Comparison of ENCODE assay signal across 25 cellular contexts in the genomic region with DNA sequence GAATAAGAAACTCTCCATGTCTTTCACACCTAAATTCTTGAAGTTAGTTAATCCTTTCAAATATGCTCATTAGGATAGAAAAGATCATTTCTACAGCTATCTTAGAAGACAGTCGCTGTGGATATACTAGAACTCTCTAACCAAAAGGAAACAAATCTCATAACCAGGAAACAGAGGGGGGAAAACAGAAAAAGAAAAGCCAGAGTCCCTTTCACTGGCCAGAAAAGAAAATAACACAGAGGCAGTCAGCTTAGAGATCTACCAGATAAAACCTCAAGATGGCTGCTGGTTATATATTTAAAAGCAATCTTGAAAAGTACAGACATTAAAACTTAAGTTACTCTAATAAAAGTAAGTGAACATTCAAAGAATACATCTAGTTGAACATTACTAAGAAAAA. TPM values are rescaled to one million over a fixed set of nuclear protein-coding genes. Genes with fewer than 3 reads are reported as not detected.
A peak's percentile ranks its signal among the peaks of the same experiment; 100 is the strongest.
DNase-seq lines count a peak whose midpoint lies in the region; ATAC-seq and TF ChIP-seq lines count a peak whose summit lies in the region.
"Had no signal": no experiment of that assay in that cellular context is flagged by ENCODE, and none has a peak within 500 bp of the region (broad histone marks: within the 10 kb centered on the region; RNA-seq: fewer than 3 reads in every experiment).

No MANE protein-coding gene starts in this region.

- no peaks in the 10 kb centered on the region for H3K27me3 ChIP-seq in osteoblast (ENCODE audit: insufficient read depth, low read length)
- H3K27me3 ChIP-seq: BLaER1, gastroesophageal sphincter, pancreas, SJCRH30 had no signal

- no peak overlapping the region for H3K4me3 ChIP-seq in osteoblast (ENCODE audit: insufficient read depth, low read length)
- H3K4me3 ChIP-seq: BLaER1, gastroesophageal sphincter, pancreas, SJCRH30 had no signal

- TSS peak; percentile 19 for BruUV-seq in Calu3 (replicated peaks; lab: Mats Ljungman, UMichigan)

- H3K4me1 Mint-ChIP-seq in activated naive CD4-positive, alpha-beta T cell treated with anti-CD3 and anti-CD28 coated beads, Interleukin-2, amount 10 ng/mL, durations not matched to agents 7 days and 5 days: peaks cover 25% of the 10 kb centered on the region
- peaks cover 48% of the 10 kb centered on the region for H3K4me1 Mint-ChIP-seq in activated naive CD4-positive, alpha-beta T cell treated with anti-CD3 and anti-CD28 coated beads for 36 hours (ENCODE audit: low read depth)
- H3K4me1 Mint-ChIP-seq in Calu3 (ENCODE audit: low read depth, unreplicated experiment) (peaks cover 3% of the 10 kb centered on the region), memory B cell (peaks cover 38% of the 10 kb centered on the region)
- H3K4me1 Mint-ChIP-seq in activated CD8-positive, alpha-beta T cell treated with anti-CD3 and anti-CD28 coated beads, Interleukin-2, amount 10 ng/mL, durations not matched to agents 7 days and 5 days (ENCODE audit: low read depth): peaks cover 33% of the 10 kb centered on the region

- H3K4me3 Mint-ChIP-seq in activated naive CD4-positive, alpha-beta T cell treated with anti-CD3 and anti-CD28 coated beads, Interleukin-2, amount 10 ng/mL, durations not matched to agents 7 days and 5 days: no peak overlapping the region
- H3K4me3 Mint-ChIP-seq in activated naive CD4-positive, alpha-beta T cell treated with anti-CD3 and anti-CD28 coated beads for 36 hours: no peak overlapping the region
- H3K4me3 Mint-ChIP-seq in Calu3 (ENCODE audit: low read depth, unreplicated experiment) (no peak overlapping the region), memory B cell (no peak overlapping the region)
- no peak overlapping the region for H3K4me3 Mint-ChIP-seq in activated CD8-positive, alpha-beta T cell treated with anti-CD3 and anti-CD28 coated beads, Interleukin-2, amount 10 ng/mL, durations not matched to agents 7 days and 5 days
- H3K4me3 Mint-ChIP-seq: naive thymus-derived CD8-positive, alpha-beta T cell; type B pancreatic cell had no signal

- peak overlapping the region; percentile 0 for H3K27ac Mint-ChIP-seq in activated naive CD4-positive, alpha-beta T cell treated with anti-CD3 and anti-CD28 coated beads, Interleukin-2, amount 10 ng/mL, durations not matched to agents 7 days and 5 days
- no peak overlapping the region for H3K27ac Mint-ChIP-seq in activated naive CD4-positive, alpha-beta T cell treated with anti-CD3 and anti-CD28 coated beads for 36 hours
- H3K27ac Mint-ChIP-seq in Calu3 (ENCODE audit: unreplicated experiment) (no peak overlapping the region), memory B cell (peak overlapping the region; percentile 46)
- peak overlapping the region; percentile 50 for H3K27ac Mint-ChIP-seq in activated CD8-positive, alpha-beta T cell treated with anti-CD3 and anti-CD28 coated beads, Interleukin-2, amount 10 ng/mL, durations not matched to agents 7 days and 5 days
- H3K27ac Mint-ChIP-seq: type B pancreatic cell had no signal

- H3K9me3 ChIP-seq in osteoblast (ENCODE audit: low read depth, low read length): no peaks in the 10 kb centered on the region
- H3K9me3 ChIP-seq: gastroesophageal sphincter, pancreas, SJCRH30 had no signal

- H3K79me2 ChIP-seq in osteoblast (ENCODE audit: insufficient read depth, low read length): peaks cover 90% of the 10 kb centered on the region

- H3K9me3 Mint-ChIP-seq in activated naive CD4-positive, alpha-beta T cell treated with anti-CD3 and anti-CD28 coated beads, Interleukin-2, amount 10 ng/mL, durations not matched to agents 7 days and 5 days: no peaks in the 10 kb centered on the region
- no peaks in the 10 kb centered on the region for H3K9me3 Mint-ChIP-seq in activated naive CD4-positive, alpha-beta T cell treated with anti-CD3 and anti-CD28 coated beads for 36 hours
- H3K9me3 Mint-ChIP-seq in Calu3 (ENCODE audit: low read depth, unreplicated experiment) (no peaks in the 10 kb centered on the region), memory B cell (no peaks in the 10 kb centered on the region)
- H3K9me3 Mint-ChIP-seq in activated CD8-positive, alpha-beta T cell treated with anti-CD3 and anti-CD28 coated beads, Interleukin-2, amount 10 ng/mL, durations not matched to agents 7 days and 5 days (ENCODE audit: insufficient read depth): no peaks in the 10 kb centered on the region
- H3K9me3 Mint-ChIP-seq: naive thymus-derived CD8-positive, alpha-beta T cell; type B pancreatic cell had no signal

- intact Hi-C loops in activated naive CD4-positive, alpha-beta T cell treated with anti-CD3 and anti-CD28 coated beads for 36 hours (cut with micrococcal nuclease): no loop called here
- intact Hi-C loops in Calu3 (cut with micrococcal nuclease; ENCODE audit: unreplicated experiment) (no loop called here), posterior cingulate gyrus (cut with DNase I) (no loop called here)

- no peak for TF ChIP-seq CTCF in Calu3 (IDR thresholded peaks at IDR 0.05; ENCODE audit: unreplicated experiment)
- TF ChIP-seq CTCF in osteoblast (IDR thresholded peaks at IDR 0.05; ENCODE audit: extremely low read depth, low read depth, low read length): no peak

- no peak overlapping the region for H3K27ac ChIP-seq in osteoblast (ENCODE audit: low read depth, low read length)
- H3K27ac ChIP-seq: BLaER1, gastroesophageal sphincter, pancreas, SJCRH30 had no signal

- no peak for ATAC-seq in activated CD8-positive, alpha-beta T cell treated with anti-CD3 and anti-CD28 coated beads, Interleukin-2, amount 10 ng/mL, durations not matched to agents 7 days and 5 days
- ATAC-seq in memory B cell (ENCODE audit: low read depth): no peak
- ATAC-seq: gastroesophageal sphincter; left lobe of liver; naive thymus-derived CD8-positive, alpha-beta T cell; pancreas had no signal

- no peak for DNase-seq in activated naive CD4-positive, alpha-beta T cell treated with anti-CD3 and anti-CD28 coated beads, Interleukin-2, amount 10 ng/mL, durations not matched to agents 7 days and 5 days
- DNase-seq in activated naive CD4-positive, alpha-beta T cell treated with anti-CD3 and anti-CD28 coated beads for 36 hours: no peak
- no peak for DNase-seq in Calu3
- DNase-seq in activated CD8-positive, alpha-beta T cell treated with anti-CD3 and anti-CD28 coated beads, Interleukin-2, amount 10 ng/mL, durations not matched to agents 7 days and 5 days: no peak
- no peak for DNase-seq in memory B cell (ENCODE audit: low spot score in 2 of 2)
- DNase-seq in posterior cingulate gyrus: no peak
- no peak for DNase-seq in osteoblast (ENCODE audit: insufficient read length, low spot score, missing footprints)
- DNase-seq in HuH-7.5 (ENCODE audit: low spot score): no peak
- DNase-seq: activated CD4-positive, alpha-beta T cell treated with anti-CD3 and anti-CD28 coated beads for 1 hour; central memory CD4-positive, alpha-beta T cell; hypothalamus; KG1; mesendoderm; MM.1S; naive thymus-derived CD8-positive, alpha-beta T cell; NCI-H2029 treated with DMSO at 0.1 percent for 48 hours; NCI-H345; pancreas; SJCRH30; stimulated activated CD4-positive, alpha-beta T cell treated with anti-CD3 and anti-CD28 coated beads, Interleukin-2, amount 100 ng/mL, for 24 hours; T-helper 1 cell had no signal

- H3K4me2 ChIP-seq in osteoblast (ENCODE audit: insufficient read depth, low read length): no peak overlapping the region
- H3K4me2 ChIP-seq: BLaER1 had no signal

- H3K4me1 ChIP-seq in osteoblast (ENCODE audit: insufficient read depth, low read length): peaks cover 6% of the 10 kb centered on the region
- H3K4me1 ChIP-seq: pancreas, SJCRH30 had no signal

- no peak overlapping the region for H2AFZ ChIP-seq in osteoblast (ENCODE audit: low read length)

- peaks cover 45% of the 10 kb centered on the region for H3K36me3 Mint-ChIP-seq in activated naive CD4-positive, alpha-beta T cell treated with anti-CD3 and anti-CD28 coated beads, Interleukin-2, amount 10 ng/mL, durations not matched to agents 7 days and 5 days
- H3K36me3 Mint-ChIP-seq in activated naive CD4-positive, alpha-beta T cell treated with anti-CD3 and anti-CD28 coated beads for 36 hours (ENCODE audit: low read depth): peaks cover 48% of the 10 kb centered on the region
- H3K36me3 Mint-ChIP-seq in Calu3 (ENCODE audit: insufficient read depth, unreplicated experiment) (peaks cover 15% of the 10 kb centered on the region), memory B cell (peaks cover 25% of the 10 kb centered on the region)
- peaks cover 51% of the 10 kb centered on the region for H3K36me3 Mint-ChIP-seq in activated CD8-positive, alpha-beta T cell treated with anti-CD3 and anti-CD28 coated beads, Interleukin-2, amount 10 ng/mL, durations not matched to agents 7 days and 5 days (ENCODE audit: low read depth)

- peaks cover 26% of the 10 kb centered on the region for H4K20me1 ChIP-seq in osteoblast (ENCODE audit: insufficient read depth, low read length)

- peaks cover 23% of the 10 kb centered on the region for H3K36me3 ChIP-seq in osteoblast (ENCODE audit: insufficient read depth, low read length)

- POLR2A ChIA-PET in activated CD8-positive, alpha-beta T cell treated with anti-CD3 and anti-CD28 coated beads, Interleukin-2, amount 10 ng/mL, durations not matched to agents 7 days and 5 days (lab: Charles Lee): interaction anchor here (0.7 to 2.9 kb wide), 2 partner anchors 19 to 84 kb away, joined by 3 to 7 read pairs; a partner anchor contains a TSS

- no peaks in the 10 kb centered on the region for H3K27me3 Mint-ChIP-seq in activated naive CD4-positive, alpha-beta T cell treated with anti-CD3 and anti-CD28 coated beads, Interleukin-2, amount 10 ng/mL, durations not matched to agents 7 days and 5 days
- H3K27me3 Mint-ChIP-seq in activated naive CD4-positive, alpha-beta T cell treated with anti-CD3 and anti-CD28 coated beads for 36 hours (ENCODE audit: low read depth): no peaks in the 10 kb centered on the region
- H3K27me3 Mint-ChIP-seq in Calu3 (ENCODE audit: unreplicated experiment) (no peaks in the 10 kb centered on the region), memory B cell (no peaks in the 10 kb centered on the region)
- H3K27me3 Mint-ChIP-seq in activated CD8-positive, alpha-beta T cell treated with anti-CD3 and anti-CD28 coated beads, Interleukin-2, amount 10 ng/mL, durations not matched to agents 7 days and 5 days (ENCODE audit: low read depth): no peaks in the 10 kb centered on the region
- H3K27me3 Mint-ChIP-seq: naive thymus-derived CD8-positive, alpha-beta T cell; type B pancreatic cell had no signal

- CTCF ChIA-PET in activated naive CD4-positive, alpha-beta T cell treated with anti-CD3 and anti-CD28 coated beads, Interleukin-2, amount 10 ng/mL, durations not matched to agents 7 days and 5 days (lab: Charles Lee): interaction anchor here (1.1 kb wide), 1 partner anchor 131 kb away, joined by 3 read pairs; no protein-coding TSS in a partner anchor
- CTCF ChIA-PET in activated naive CD4-positive, alpha-beta T cell treated with anti-CD3 and anti-CD28 coated beads for 36 hours (lab: Charles Lee): interaction anchor here (0.6 to 1.6 kb wide), 2 partner anchors 14 to 147 kb away, joined by 4 to 6 read pairs; no protein-coding TSS in a partner anchor
- CTCF ChIA-PET in Calu3 (lab: Charles Lee): no interaction called here
- CTCF ChIA-PET in activated CD8-positive, alpha-beta T cell treated with anti-CD3 and anti-CD28 coated beads, Interleukin-2, amount 10 ng/mL, durations not matched to agents 7 days and 5 days (lab: Charles Lee): interaction anchor here (1.2 kb wide), 1 partner anchor 15 kb away, joined by 5 read pairs; no protein-coding TSS in a partner anchor

RNA-seq across cellular contexts. Expression of a gene that starts 19.6 kb away (rescaled TPM):
- total RNA-seq in activated naive CD4-positive, alpha-beta T cell treated with anti-CD3 and anti-CD28 coated beads for 36 hours: 10 to 100 TPM; 65.3 to 67.2 TPM
- total RNA-seq in Calu3 (2022): 36.3 and 36.4 TPM in 2 replicates
- total RNA-seq in activated CD8-positive, alpha-beta T cell treated with anti-CD3 and anti-CD28 coated beads, Interleukin-2, amount 10 ng/mL, durations not matched to agents 7 days and 5 days: 10 to 100 TPM; 72.2 to 73.6 TPM
- total RNA-seq in osteoblast: 28.6 TPM in 2 replicates

Comparison
In these comparisons a context has a peak if more than half of its experiments do, and no peak if none do; other contexts are left out.
1. H3K27ac Mint-ChIP-seq: peak in activated naive CD4-positive, alpha-beta T cell treated with anti-CD3 and anti-CD28 coated beads, Interleukin-2, amount 10 ng/mL, durations not matched to agents 7 days and 5 days (single experiment), activated CD8-positive, alpha-beta T cell treated with anti-CD3 and anti-CD28 coated beads, Interleukin-2, amount 10 ng/mL, durations not matched to agents 7 days and 5 days (single experiment) and memory B cell (single experiment); none in activated naive CD4-positive, alpha-beta T cell treated with anti-CD3 and anti-CD28 coated beads for 36 hours (single experiment) and Calu3 (single experiment).